ENCODE assay signal across 28 cellular contexts in genomic region chr17:60060474-60060873, GRCh38. TPM values are rescaled to one million over a fixed set of nuclear protein-coding genes. Genes with fewer than 3 reads are reported as not detected.
A peak's percentile ranks its signal among the peaks of the same experiment; 100 is the strongest.
DNase-seq lines count a peak whose midpoint lies in the region; ATAC-seq, FAIRE-seq and TF ChIP-seq lines count a peak whose summit lies in the region.
"Had no signal": no experiment of that assay in that cellular context is flagged by ENCODE, and none has a peak within 500 bp of the region (broad histone marks: within the 10 kb centered on the region; RNA-seq: fewer than 3 reads in every experiment).

No MANE protein-coding gene starts in this region.

- no peak for TF ChIP-seq RAD21 in A549 (conservative IDR thresholded peaks at IDR 0.05 in 1 of 2, IDR thresholded peaks at IDR 0.05 in 1 of 2)

- peaks cover 27% of the 10 kb centered on the region for H3K4me1 Mint-ChIP-seq in chondrocyte (ENCODE audit: low read depth)
- H3K4me1 Mint-ChIP-seq: H9, IgD-negative memory B cell had no signal

- POLR2A ChIA-PET in A549 (lab: Yijun Ruan, JAX): no interaction called here

- H3K27ac ChIP-seq in A549 (no peak overlapping the region), mammary epithelial cell (ENCODE audit: insufficient read depth, low read depth, low read length) (no peak overlapping the region), left lung (no peak overlapping the region)
- H3K27ac ChIP-seq: 22Rv1, HL-60, SJCRH30 had no signal

- H3K36me3 ChIP-seq in mammary epithelial cell (ENCODE audit: insufficient read depth, low read length) (peaks cover 16% of the 10 kb centered on the region), left lung (peaks cover 0 to 83% of the 10 kb centered on the region in 2 donors)

- CTCF ChIA-PET in A549 (lab: Yijun Ruan, JAX): interaction anchor here (0.7 kb wide), 1 partner anchor 22 kb away, joined by 3 read pairs; no protein-coding TSS in a partner anchor
- CTCF ChIA-PET in mammary epithelial cell (lab: Charles Lee; ENCODE audit: low non-redundant PET): no interaction called here

- dilution Hi-C loops in mammary epithelial cell (cut with HindIII; ENCODE audit: low sequenced_read_pairs): loop anchor here (25.0 kb wide), 1 partner anchor 548 kb away; no protein-coding TSS in a partner anchor

- H3K79me2 ChIP-seq in mammary epithelial cell (ENCODE audit: insufficient read depth, low read length): no peaks in the 10 kb centered on the region

- ATAC-seq in A549 (no peak), left lung (no peak)

- no peak overlapping the region for H2AFZ ChIP-seq in mammary epithelial cell (ENCODE audit: low read depth, low read length)

- H3K36me3 Mint-ChIP-seq in chondrocyte (ENCODE audit: low read depth): peaks cover 42% of the 10 kb centered on the region

- TF ChIP-seq EP300 in A549 (IDR thresholded peaks at IDR 0.05): no peak

- in situ Hi-C loops in mammary epithelial cell (cut with MboI; ENCODE audit: low sequenced_read_pairs in 2 of 2): loop anchor here in 1 of 2 donors (25.0 kb wide), 2 partner anchors 148 to 323 kb away; no protein-coding TSS in a partner anchor

- H3K9me3 Mint-ChIP-seq in chondrocyte (ENCODE audit: low read depth): no peaks in the 10 kb centered on the region
- H3K9me3 Mint-ChIP-seq: CD8-positive, alpha-beta memory T cell; H9; IgD-negative memory B cell had no signal

- intact Hi-C loops in mammary epithelial cell (cut with micrococcal nuclease) (no loop called here), left lung (cut with DNase I) (no loop called here)

- BruUV-seq in mammary epithelial cell (replicated peaks; lab: Mats Ljungman, UMichigan): no TSS peak

- FAIRE-seq in A549 (lab: Jason Lieb, UNC): peak; percentile 81
- no peak for FAIRE-seq in GM19239 (lab: Jason Lieb, UNC)
- FAIRE-seq: RCC 7860 had no signal

- H3K4me3 Mint-ChIP-seq in chondrocyte (ENCODE audit: unreplicated experiment): no peak overlapping the region
- H3K4me3 Mint-ChIP-seq: CD8-positive, alpha-beta memory T cell; H9; IgD-negative memory B cell had no signal

- H3K4me1 ChIP-seq in A549 (no peaks in the 10 kb centered on the region), mammary epithelial cell (ENCODE audit: insufficient read depth, low read length) (peaks cover 4% of the 10 kb centered on the region), left lung (no peaks in the 10 kb centered on the region)
- H3K4me1 ChIP-seq: SJCRH30 had no signal

- H3K9me3 ChIP-seq in A549: no peaks in the 10 kb centered on the region
- H3K9me3 ChIP-seq in mammary epithelial cell (replicated peaks; ENCODE audit: insufficient read depth, low read length): no peaks in the 10 kb centered on the region
- H3K9me3 ChIP-seq in left lung: no peaks in the 10 kb centered on the region
- H3K9me3 ChIP-seq: SJCRH30 had no signal

- DNase-seq in A549 (ENCODE audit: low read depth in 1 of 2, low spot score in 1 of 2) (no peak), LNCaP clone FGC (ENCODE audit: low read depth) (peak; percentile 56), chondrocyte (ENCODE audit: low spot score) (no peak), fibroblast of villous mesenchyme (ENCODE audit: low read depth) (peak; percentile 7), mammary epithelial cell (no peak), GM19239 (ENCODE audit: insufficient read length, low spot score) (no peak), left lung (no peak), HuH-7.5 (ENCODE audit: low spot score) (no peak)
- DNase-seq: AML-193; C1 segment of cervical spinal cord; Calu3; CD8-positive, alpha-beta memory T cell; DMS53; EL; GF-D8; H9; Karpas-422; NCI-H1417; NCI-H1694 treated with DMSO at 0.1 percent for 48 hours; NCI-H2081 treated with DMSO at 0.1 percent for 48 hours; NCI-H2171 treated with DMSO at 0.1 percent for 48 hours; NCI-H526; OCI-M1; SJCRH30 had no signal

- H3K27ac Mint-ChIP-seq in chondrocyte (ENCODE audit: unreplicated experiment): peak overlapping the region; percentile 94
- H3K27ac Mint-ChIP-seq: CD8-positive, alpha-beta memory T cell had no signal

- no peak for TF ChIP-seq POLR2A in A549 (IDR thresholded peaks at IDR 0.05; ENCODE audit: low read length)

- no peaks in the 10 kb centered on the region for H3K27me3 ChIP-seq in mammary epithelial cell (ENCODE audit: insufficient read depth, low read length)
- H3K27me3 ChIP-seq in left lung: no peaks in the 10 kb centered on the region
- H3K27me3 ChIP-seq: SJCRH30 had no signal

- H3K4me2 ChIP-seq in A549 (no peak overlapping the region), mammary epithelial cell (ENCODE audit: insufficient read depth, low read depth, low read length) (no peak overlapping the region)

- TF ChIP-seq CTCF in A549 (IDR thresholded peaks at IDR 0.05) (no peak), LNCaP clone FGC (IDR thresholded peaks at IDR 0.05; ENCODE audit: control insufficient read depth, extremely low read depth, insufficient read depth) (no peak), chondrocyte (IDR thresholded peaks at IDR 0.05) (no peak), fibroblast of villous mesenchyme (IDR thresholded peaks at IDR 0.05; ENCODE audit: insufficient read depth, low read depth, low read length) (no peak), mammary epithelial cell (conservative IDR thresholded peaks at IDR 0.05 in 1 of 2, IDR thresholded peaks at IDR 0.05 in 1 of 2; ENCODE audit: extremely low read depth in 1 of 2, insufficient read depth in 1 of 2, low read depth in 1 of 2, low read length in 2 of 2) (no peak), left lung (IDR thresholded peaks at IDR 0.05) (no peak)

- no peaks in the 10 kb centered on the region for H4K20me1 ChIP-seq in mammary epithelial cell (ENCODE audit: insufficient read depth, low read length)

- no peak overlapping the region for H3K9ac ChIP-seq in mammary epithelial cell (ENCODE audit: insufficient read depth, low read length)

- H3K27me3 Mint-ChIP-seq in chondrocyte (ENCODE audit: low read depth): no peaks in the 10 kb centered on the region
- H3K27me3 Mint-ChIP-seq: CD8-positive, alpha-beta memory T cell; IgD-negative memory B cell had no signal

- H3K4me3 ChIP-seq in A549 (no peak overlapping the region), LNCaP clone FGC (ENCODE audit: low read depth, low read length) (no peak overlapping the region), fibroblast of villous mesenchyme (ENCODE audit: low read depth, low read length) (no peak overlapping the region), mammary epithelial cell (replicated peaks in 1 of 3; ENCODE audit: insufficient read depth in 1 of 3, low read depth in 2 of 3, low read length in 3 of 3) (no peak overlapping the region), left lung (no peak overlapping the region)
- H3K4me3 ChIP-seq: SJCRH30 had no signal

TF ChIP-seq in A549, 52 proteins besides CTCF, POLR2A, EP300 and RAD21:
- TF ChIP-seq HOXB13 (CRISPR knock-in tag; IDR thresholded peaks at IDR 0.05; ENCODE audit: low read depth) (no peak), E2F6 (IDR thresholded peaks at IDR 0.05; ENCODE audit: borderline replicate concordance, low read depth) (no peak), REST (IDR thresholded peaks at IDR 0.05) (no peak), JUNB (IDR thresholded peaks at IDR 0.05) (no peak), USF2 (IDR thresholded peaks at IDR 0.05) (no peak), HEYL (CRISPR knock-in tag; IDR thresholded peaks at IDR 0.05) (no peak), MYC (IDR thresholded peaks at IDR 0.05; ENCODE audit: borderline replicate concordance, low read length) (no peak)

RNA-seq across cellular contexts. Expression of gene HEATR6, which starts 18.2 kb away (rescaled TPM):
- polyA plus RNA-seq in A549 (2011; rRNA removed) (44.0 and 47.6 TPM in 2 replicates), A549 (2017; fragmentation: RNase III; extraction: RNeasy Plus Mini Kit Qiagen cat#74134 plus additional on column Dnase treatment) (20.7 to 22.9 TPM (median 21.1 TPM) in 3 replicates), mammary epithelial cell (17.3 TPM)
- 18.3 and 20.0 TPM in 2 replicates for polyA plus RNA-seq in A549 (2012; cell fraction: cytosol; rRNA removed)
- 57.9 and 68.1 TPM in 2 replicates for polyA plus RNA-seq in A549 (2012; cell fraction: nucleus; rRNA removed)
- 64.2 and 69.9 TPM in 2 replicates for polyA minus RNA-seq in A549 (2011; rRNA and poly(A)+ RNA removed)
- total RNA-seq in chondrocyte (21.6 to 28.6 TPM (median 23.0 TPM) in 3 replicates), fibroblast of villous mesenchyme (26.7 and 27.6 TPM in 2 replicates), mammary epithelial cell (10 to 100 TPM; 20.4 to 21.5 TPM), left lung (10 to 100 TPM; 20.8 TPM)
- 15.6 TPM for polyA minus RNA-seq in mammary epithelial cell

Comparison
In these comparisons a context has a peak if more than half of its experiments do, and no peak if none do; other contexts are left out.
1. DNase-seq: peak in LNCaP clone FGC (single experiment) and fibroblast of villous mesenchyme (single experiment); none in A549 (0 of 2), chondrocyte (single experiment), mammary epithelial cell (single experiment), GM19239 (single experiment), left lung (0 of 2) and HuH-7.5 (single experiment).